Comparison of ENCODE assay signal across 16 cellular contexts in genomic region chr18:7616661-7617060, GRCh38. TPM values are rescaled to one million over a fixed set of nuclear protein-coding genes. Genes with fewer than 3 reads are reported as not detected.
DNase-seq lines count a peak whose midpoint lies in the region; ATAC-seq and TF ChIP-seq lines count a peak whose summit lies in the region.
"Had no signal": no experiment of that assay in that cellular context is flagged by ENCODE, and none has a peak within 500 bp of the region (broad histone marks: within the 10 kb centered on the region; RNA-seq: fewer than 3 reads in every experiment).

No MANE protein-coding gene starts in this region.

- no peak overlapping the region for H3K9ac ChIP-seq in trophoblast cell (ENCODE audit: low read length)

- H4K12ac ChIP-seq in trophoblast cell (ENCODE audit: low read depth, low read length), result no peak overlapping the region

- no peak overlapping the region for H3K4ac ChIP-seq in trophoblast cell (ENCODE audit: low read depth, low read length)

- peak; percentile 38 for DNase-seq in Daoy (ENCODE audit: low read depth)
- peak in 3 of 4 donors; percentile 25 to 34 (median 32) for DNase-seq in body of pancreas
- DNase-seq in left ventricle myocardium inferior, result peak; percentile 81
- DNase-seq in trophoblast cell, result no peak
- no peak for DNase-seq in erythroblast (lab: John Stamatoyannopoulos, UW)
- no peak for DNase-seq in ascending aorta (ENCODE audit: low spot score in 2 of 2)
- no peak for DNase-seq in activated naive CD4-positive, alpha-beta T cell treated with Interleukin-2 at 50 U/mL for 16 hours
- DNase-seq: activated CD4-positive, alpha-beta T cell treated with anti-CD3 and anti-CD28 coated beads for 36 hours; activated naive CD4-positive, alpha-beta T cell treated with anti-CD3 and anti-CD28 coated beads, Interleukin-2, amount 50 U/mL, for 16 hours; Calu3; MM.1S; NCI-H2107; NCI-H82; RPMI8226 had no signal

- ATAC-seq in body of pancreas (no peak), GM18861 (IDR thresholded peaks at IDR 0.05; ENCODE audit: unreplicated experiment) (no peak)
- ATAC-seq: activated CD4-positive, alpha-beta T cell treated with anti-CD3 and anti-CD28 coated beads for 36 hours had no signal

- H3K4me1 ChIP-seq in body of pancreas (peaks cover 30% of the 10 kb centered on the region), left ventricle myocardium inferior (peaks cover 99% of the 10 kb centered on the region), trophoblast cell (ENCODE audit: control insufficient read depth in 1 of 2, insufficient read depth in 2 of 2, low read length in 2 of 2) (peaks cover 8 to 12% of the 10 kb centered on the region in 2 experiments), ascending aorta (peaks cover 0 to 13% of the 10 kb centered on the region in 2 donors)
- H3K4me1 ChIP-seq: prostate gland had no signal

- intact Hi-C loops in body of pancreas (cut with DNase I) (no loop called here), left ventricle myocardium inferior (cut with micrococcal nuclease) (no loop called here), ascending aorta (cut with DNase I) (no loop called here)

- no peak for TF ChIP-seq CTCF in body of pancreas (IDR thresholded peaks at IDR 0.05)
- TF ChIP-seq CTCF in left ventricle myocardium inferior (IDR thresholded peaks at IDR 0.05; ENCODE audit: borderline replicate concordance), result no peak
- TF ChIP-seq CTCF in ascending aorta (IDR thresholded peaks at IDR 0.05), result no peak

- H2BK12ac ChIP-seq in trophoblast cell (ENCODE audit: low read length), result peak overlapping the region; percentile 34

- H3K14ac ChIP-seq in trophoblast cell (ENCODE audit: low read length), result peak overlapping the region; percentile 9

- H2AFZ ChIP-seq in trophoblast cell (ENCODE audit: insufficient read depth, low read length, poor library complexity), result no peak overlapping the region

- no peaks in the 10 kb centered on the region for H3K36me3 ChIP-seq in body of pancreas (replicated peaks in 1 of 2; ENCODE audit: insufficient read depth in 1 of 2, low read depth in 2 of 2)
- H3K36me3 ChIP-seq in left ventricle myocardium inferior, result no peaks in the 10 kb centered on the region
- no peaks in the 10 kb centered on the region for H3K36me3 ChIP-seq in trophoblast cell (ENCODE audit: control insufficient read depth in 1 of 2, insufficient read depth in 2 of 2, low read length in 2 of 2)
- H3K36me3 ChIP-seq in ascending aorta, result no peaks in the 10 kb centered on the region
- H3K36me3 ChIP-seq: prostate gland had no signal

- H3K9me3 ChIP-seq in body of pancreas (no peaks in the 10 kb centered on the region), left ventricle myocardium inferior (replicated peaks) (no peaks in the 10 kb centered on the region), trophoblast cell (ENCODE audit: insufficient read depth, low read depth, low read length) (no peaks in the 10 kb centered on the region), ascending aorta (no peaks in the 10 kb centered on the region)
- H3K9me3 ChIP-seq: prostate gland had no signal

- peak overlapping the region; percentile 24 for H3K18ac ChIP-seq in trophoblast cell (ENCODE audit: low read length)

- H2AK5ac ChIP-seq in trophoblast cell (ENCODE audit: low read length), result no peak overlapping the region

- H3K23ac ChIP-seq in trophoblast cell (ENCODE audit: low read length), result no peak overlapping the region

- no peak for TF ChIP-seq POLR2A in body of pancreas (IDR thresholded peaks at IDR 0.05)
- no peak for TF ChIP-seq POLR2A in erythroblast (IDR thresholded peaks at IDR 0.05; ENCODE audit: low read length)

- H3K79me2 ChIP-seq in trophoblast cell (ENCODE audit: control insufficient read depth, insufficient read depth, low read length, poor library complexity), result peaks cover 5% of the 10 kb centered on the region

- H2BK5ac ChIP-seq in trophoblast cell (ENCODE audit: low read depth, low read length, poor library complexity), result no peak overlapping the region

- no peak overlapping the region for H4K8ac ChIP-seq in trophoblast cell (ENCODE audit: low read depth, low read length)

- peaks cover 5% of the 10 kb centered on the region for H3K79me1 ChIP-seq in trophoblast cell (ENCODE audit: low read length)

- WGBS in body of pancreas, 2 donors, result 65 to 79% methylated on average over 4 of the region's 4 CpGs
- WGBS in trophoblast cell (ENCODE audit: extremely low coverage, insufficient coverage, insufficient read length), result no CpG with 5 or more reads among the region's 4 CpGs

- no peak overlapping the region for H3K4me2 ChIP-seq in trophoblast cell (ENCODE audit: low read length)

- H3K27ac ChIP-seq in body of pancreas, result no peak overlapping the region
- peak overlapping the region; percentile 69 for H3K27ac ChIP-seq in left ventricle myocardium inferior (replicated peaks)
- H3K27ac ChIP-seq in trophoblast cell (ENCODE audit: low read depth, low read length), result no peak overlapping the region
- peak overlapping the region in 1 of 2 donors; percentile 36 for H3K27ac ChIP-seq in ascending aorta

- no peak overlapping the region for H2BK120ac ChIP-seq in trophoblast cell (ENCODE audit: insufficient read depth, low read length, poor library complexity)

- no peaks in the 10 kb centered on the region for H3K27me3 ChIP-seq in body of pancreas
- no peaks in the 10 kb centered on the region for H3K27me3 ChIP-seq in left ventricle myocardium inferior (ENCODE audit: low read depth)
- no peaks in the 10 kb centered on the region for H3K27me3 ChIP-seq in trophoblast cell (ENCODE audit: insufficient read depth, low read length)
- no peaks in the 10 kb centered on the region for H3K27me3 ChIP-seq in ascending aorta

- H3K4me3 ChIP-seq in body of pancreas (no peak overlapping the region), left ventricle myocardium inferior (no peak overlapping the region), trophoblast cell (ENCODE audit: low read depth, low read length) (no peak overlapping the region), ascending aorta (no peak overlapping the region)
- H3K4me3 ChIP-seq: prostate gland had no signal

- no peak overlapping the region for H4K91ac ChIP-seq in trophoblast cell (ENCODE audit: low read depth, low read length)

RNA-seq across cellular contexts. Expression of gene PTPRM, which starts 49.5 kb away (rescaled TPM):
- total RNA-seq in Daoy (2014; rRNA removed; shearing (Covaris generic)), result 6.8 and 13.0 TPM in 2 replicates
- total RNA-seq in body of pancreas (10 to 100 TPM; 38.2 to 48.0 TPM), left ventricle myocardium inferior (132 TPM), ascending aorta (257 TPM)
- polyA plus RNA-seq in trophoblast cell (2013), result 73.1 and 78.5 TPM in 2 replicates

Comparison
In these comparisons a context has a peak if more than half of its experiments do, and no peak if none do; other contexts are left out.
1. DNase-seq: peak in Daoy (single experiment), body of pancreas (3 of 4) and left ventricle myocardium inferior (single experiment); none in trophoblast cell (0 of 2), erythroblast (0 of 2), ascending aorta (0 of 2) and activated naive CD4-positive, alpha-beta T cell treated with Interleukin-2 at 50 U/mL for 16 hours (single experiment).